Comparison of ENCODE assay signal across 10 cellular contexts in genomic region chr9:135130266-135130976, GRCh38. TPM values are rescaled to one million over a fixed set of nuclear protein-coding genes. Genes with fewer than 3 reads are reported as not detected.
DNase-seq lines count a peak whose midpoint lies in the region; ATAC-seq and TF ChIP-seq lines count a peak whose summit lies in the region.
"Had no signal": no experiment of that assay in that cellular context is flagged by ENCODE, and none has a peak within 500 bp of the region (broad histone marks: within the 10 kb centered on the region; RNA-seq: fewer than 3 reads in every experiment).

No MANE protein-coding gene starts in this region.

- H3K36me3 ChIP-seq in aorta (ENCODE audit: control insufficient read depth in 1 of 2, insufficient read depth in 2 of 2, low read length in 1 of 2): no peaks in the 10 kb centered on the region
- H3K36me3 ChIP-seq: brain microvascular endothelial cell had no signal

- H3K4me3 ChIP-seq in right cardiac atrium (ENCODE audit: low read length) (no peak overlapping the region), aorta (ENCODE audit: low read length in 2 of 2) (no peak overlapping the region)

- H3K27me3 ChIP-seq in right cardiac atrium (ENCODE audit: control insufficient read depth, insufficient read depth) (no peaks in the 10 kb centered on the region), aorta (ENCODE audit: control insufficient read depth in 1 of 2, insufficient read depth in 2 of 2, low read length in 1 of 2) (no peaks in the 10 kb centered on the region)
- H3K27me3 ChIP-seq: brain microvascular endothelial cell had no signal

- peak in 1 of 2 donors; percentile 52 for ATAC-seq in right cardiac atrium
- ATAC-seq in Right ventricle myocardium superior (ENCODE audit: poor library complexity): no peak
- no peak for ATAC-seq in aorta (ENCODE audit: low FRiP score)
- no peak for ATAC-seq in HG03342 (IDR thresholded peaks at IDR 0.05; ENCODE audit: unreplicated experiment)
- ATAC-seq: left ventricle myocardium superior had no signal

- no peaks in the 10 kb centered on the region for H3K36me3 Mint-ChIP-seq in glutamatergic neuron (ENCODE audit: unreplicated experiment)

- no peak for TF ChIP-seq CTCF in glutamatergic neuron (IDR thresholded peaks at IDR 0.05; ENCODE audit: partially characterized antibody, unreplicated experiment)

- H3K27me3 Mint-ChIP-seq in glutamatergic neuron (ENCODE audit: unreplicated experiment): peaks cover 12% of the 10 kb centered on the region

- peaks cover 55% of the 10 kb centered on the region for H3K4me1 Mint-ChIP-seq in glutamatergic neuron (ENCODE audit: low read depth, unreplicated experiment)

- intact Hi-C loops in right cardiac atrium (cut with DNase I) (no loop called here), Right ventricle myocardium superior (cut with DNase I) (no loop called here), head of caudate nucleus (cut with DNase I) (no loop called here), aorta (cut with DNase I) (no loop called here)

- H3K27ac Mint-ChIP-seq in glutamatergic neuron (ENCODE audit: unreplicated experiment): no peak overlapping the region

- DNase-seq in right cardiac atrium (peak in 2 of 3 donors; percentile 44 to 53), Right ventricle myocardium superior (no peak), RPMI8226 (peak; percentile 93), head of caudate nucleus (peak in 32 of 42 donors; percentile 12 to 71 (median 38)), glutamatergic neuron (no peak), NCI-H2081 treated with DMSO at 0.1 percent for 48 hours (lab: John Stamatoyannopoulos, UW) (no peak), aorta (no peak)
- DNase-seq: brain microvascular endothelial cell, left ventricle myocardium superior had no signal

- H3K4me3 Mint-ChIP-seq in glutamatergic neuron (ENCODE audit: unreplicated experiment): no peak overlapping the region

- H3K27ac ChIP-seq in right cardiac atrium (ENCODE audit: low read length) (no peak overlapping the region), aorta (ENCODE audit: low read depth in 1 of 2, low read length in 2 of 2) (no peak overlapping the region)
- H3K27ac ChIP-seq: brain microvascular endothelial cell had no signal

- H3K9me3 ChIP-seq in right cardiac atrium (ENCODE audit: control insufficient read depth, low read length) (no peaks in the 10 kb centered on the region), aorta (ENCODE audit: control insufficient read depth, low read length) (peaks cover 3% of the 10 kb centered on the region)

- no peaks in the 10 kb centered on the region for H3K9me3 Mint-ChIP-seq in glutamatergic neuron (ENCODE audit: unreplicated experiment)

- WGBS in right cardiac atrium: 77% methylated on average over 18 of the region's 18 CpGs
- WGBS in aorta, 2 donors: 75 to 76% methylated on average over 18 of the region's 18 CpGs

- H3K4me1 ChIP-seq in right cardiac atrium (ENCODE audit: control insufficient read depth, insufficient read depth, low read length) (no peaks in the 10 kb centered on the region), aorta (ENCODE audit: control insufficient read depth in 1 of 2, insufficient read depth in 2 of 2, low read length in 2 of 2) (no peaks in the 10 kb centered on the region)

RNA-seq across cellular contexts. Expression of gene OLFM1, which starts 43.0 kb away (rescaled TPM):
- total RNA-seq in right cardiac atrium: 10 to 100 TPM in 2 of 4 donors, 1 to 10 TPM in 2; 8.8 to 19.0 (median 9.5) TPM
- polyA plus RNA-seq in right cardiac atrium: 19.1 TPM
- total RNA-seq in Right ventricle myocardium superior: 11.9 TPM
- 387 TPM for total RNA-seq in glutamatergic neuron (ENCODE audit: unreplicated experiment)
- total RNA-seq in aorta: 10 to 100 TPM; 21.0 to 63.0 TPM
- polyA plus RNA-seq in aorta: 1 to 10 TPM; 3.5 to 8.6 TPM

Comparison
In these comparisons a context has a peak if more than half of its experiments do, and no peak if none do; other contexts are left out.
1. DNase-seq: peak in right cardiac atrium (2 of 3), RPMI8226 (single experiment) and head of caudate nucleus (32 of 42); none in Right ventricle myocardium superior (single experiment), glutamatergic neuron (single experiment), NCI-H2081 treated with DMSO at 0.1 percent for 48 hours (single experiment) and aorta (0 of 2).